In the genomic region with DNA sequence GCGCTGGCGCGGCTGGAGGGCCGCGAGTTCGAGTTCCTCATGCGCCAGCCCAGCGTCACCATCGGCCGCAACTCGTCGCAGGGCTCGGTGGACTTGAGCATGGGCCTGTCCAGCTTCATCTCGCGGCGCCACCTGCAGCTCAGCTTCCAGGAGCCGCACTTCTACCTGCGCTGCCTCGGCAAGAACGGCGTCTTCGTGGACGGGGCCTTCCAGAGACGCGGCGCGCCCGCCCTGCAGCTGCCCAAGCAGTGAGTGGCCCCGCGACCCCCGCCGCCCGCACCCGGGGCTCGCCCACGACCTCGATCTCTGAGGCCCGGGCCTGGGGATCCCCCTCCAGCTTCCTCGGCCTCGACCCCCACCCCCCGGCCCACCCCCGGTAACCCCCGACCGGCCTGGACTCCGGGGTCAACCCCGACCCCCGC, we compare ENCODE assay signal across 7 cellular contexts. TPM values are rescaled to one million over a fixed set of nuclear protein-coding genes. Genes with fewer than 3 reads are reported as not detected.
DNase-seq lines count a peak whose midpoint lies in the region; ATAC-seq and TF ChIP-seq lines count a peak whose summit lies in the region.

No MANE protein-coding gene starts in this region.

- peak; percentile 23 for DNase-seq in NCI-H1105 treated with DMSO at 0.1 percent for 48 hours (lab: John Stamatoyannopoulos, UW)
- DNase-seq in activated T-cell treated with anti-CD3 and anti-CD28 coated beads, Interleukin-2, amount 50 U/mL, for 48 hours: peak; percentile 63 to 70
- DNase-seq in fibroblast of peridontal ligament (ENCODE audit: extremely low read depth): peak; percentile 26
- no peak for DNase-seq in omental fat pad (ENCODE audit: low spot score)
- DNase-seq in HuH-7.5 (ENCODE audit: low spot score): no peak

- peak; percentile 36 for ATAC-seq in GM18505 (IDR thresholded peaks at IDR 0.05; ENCODE audit: unreplicated experiment)
- ATAC-seq in HG02571 (IDR thresholded peaks at IDR 0.05; ENCODE audit: unreplicated experiment): peak; percentile 33
- ATAC-seq in omental fat pad (ENCODE audit: low FRiP score): peak; percentile 22

- TF ChIP-seq POLR2A in GM18505 (IDR thresholded peaks at IDR 0.05; ENCODE audit: borderline replicate concordance, extremely low read depth, insufficient read depth, insufficient read length): no peak

- TF ChIP-seq CTCF in omental fat pad (IDR thresholded peaks at IDR 0.05): no peak

RNA-seq across cellular contexts. Expression of a gene that starts 0.5 kb away (rescaled TPM):
- total RNA-seq in omental fat pad: 10 to 100 TPM; 10.8 to 35.0 (median 20.4) TPM

Comparison
In these comparisons a context has a peak if more than half of its experiments do, and no peak if none do; other contexts are left out.
1. DNase-seq: peak in NCI-H1105 treated with DMSO at 0.1 percent for 48 hours (single experiment), activated T-cell treated with anti-CD3 and anti-CD28 coated beads, Interleukin-2, amount 50 U/mL, for 48 hours (2 of 2) and fibroblast of peridontal ligament (single experiment); none in omental fat pad (single experiment) and HuH-7.5 (single experiment).
2. Peak in every context shown above with its lines, with median percentiles within 50 percentile points of each other: ATAC-seq.